Comparison of ENCODE assay signal across 17 cellular contexts in genomic region chr2:20211860-20212458, GRCh38. TPM values are rescaled to one million over a fixed set of nuclear protein-coding genes. Genes with fewer than 3 reads are reported as not detected.
A peak's percentile ranks its signal among the peaks of the same experiment; 100 is the strongest.
DNase-seq lines count a peak whose midpoint lies in the region; ATAC-seq, FAIRE-seq and TF ChIP-seq lines count a peak whose summit lies in the region.
"Had no signal": no experiment of that assay in that cellular context is flagged by ENCODE, and none has a peak within 500 bp of the region (broad histone marks: within the 10 kb centered on the region; RNA-seq: fewer than 3 reads in every experiment).

No MANE protein-coding gene starts in this region.

- peak; percentile 12 for ATAC-seq in GM19351 (IDR thresholded peaks at IDR 0.05; ENCODE audit: unreplicated experiment)
- no peak for ATAC-seq in HepG2
- ATAC-seq in natural killer cell, result no peak
- ATAC-seq: activated CD4-positive, CD25-positive, alpha-beta regulatory T cell treated with anti-CD3 and anti-CD28 coated beads, Interleukin-2, amount 50 U/mL, for 24 hours; effector memory CD8-positive, alpha-beta T cell; HCT116; left colon; naive thymus-derived CD4-positive, alpha-beta T cell had no signal

- H3K27me3 Mint-ChIP-seq in natural killer cell (ENCODE audit: low read depth in 2 of 2), result no peaks in the 10 kb centered on the region
- H3K27me3 Mint-ChIP-seq in immature natural killer cell (ENCODE audit: low read depth in 3 of 3), result peaks cover 0 to 3% (median 3%) of the 10 kb centered on the region in 3 donors

- no peak overlapping the region for H2AFZ ChIP-seq in HepG2 (ENCODE audit: low read length)

- no peaks in the 10 kb centered on the region for H3K27me3 ChIP-seq in WERI-Rb-1 (ENCODE audit: insufficient read depth, low read depth, severe bottlenecking)
- no peaks in the 10 kb centered on the region for H3K27me3 ChIP-seq in HepG2 (ENCODE audit: control insufficient read depth in 1 of 2, insufficient read depth in 2 of 2, low read length in 2 of 2)

- no TSS peak for BruUV-seq in HepG2 (replicated peaks; lab: Mats Ljungman, UMichigan)

- TF ChIP-seq RAD21 in HepG2 (CRISPR knock-in tag; IDR thresholded peaks at IDR 0.05), result no peak

- FAIRE-seq in HepG2 (lab: Jason Lieb, UNC), result no peak

- H3K79me2 ChIP-seq in HepG2 (ENCODE audit: insufficient read depth, low read length), result peaks cover 43% of the 10 kb centered on the region

- in situ Hi-C loops in HepG2 (cut with HindIII; ENCODE audit: extremely low pct_ligation_motif_present, low pct_unique_long_range_greater_than_20kb), result no loop called here

- no peak overlapping the region for H3K4me3 ChIP-seq in WERI-Rb-1 (ENCODE audit: low read depth, low read length)
- H3K4me3 ChIP-seq in HepG2 (replicated peaks in 1 of 3; ENCODE audit: insufficient read depth in 1 of 3, low read depth in 2 of 3, low read length in 3 of 3), result no peak overlapping the region
- H3K4me3 ChIP-seq in skin epidermis, result no peak overlapping the region

- H4K20me1 ChIP-seq in HepG2 (ENCODE audit: insufficient read depth, low read length), result no peaks in the 10 kb centered on the region

- H3K4me3 Mint-ChIP-seq in natural killer cell, result no peak overlapping the region
- H3K4me3 Mint-ChIP-seq in immature natural killer cell, result no peak overlapping the region
- H3K4me3 Mint-ChIP-seq: effector memory CD8-positive, alpha-beta T cell; naive thymus-derived CD4-positive, alpha-beta T cell had no signal

- TF ChIP-seq EP300 in HepG2 (IDR thresholded peaks at IDR 0.05; ENCODE audit: low read depth in 2 of 2, low read length in 2 of 2), result no peak
- no peak for TF ChIP-seq EP300 in HepG2 (CRISPR knock-in tag; IDR thresholded peaks at IDR 0.05; ENCODE audit: borderline replicate concordance)

- H3K9me3 ChIP-seq in WERI-Rb-1 (ENCODE audit: severe bottlenecking) (no peaks in the 10 kb centered on the region), HepG2 (ENCODE audit: low read length) (no peaks in the 10 kb centered on the region)

- POLR2A ChIA-PET in HepG2 (lab: Yijun Ruan, JAX), result interaction anchor here (0.7 to 3.3 kb wide), 5 partner anchors 7 to 161 kb away, joined by 3 to 59 read pairs (median 5); partner anchors contain the start of gene SDC1

- no peak; a peak in 1 of 4 replicates for TF ChIP-seq POLR2A in HepG2 (IDR thresholded peaks at IDR 0.05; ENCODE audit: insufficient read depth in 1 of 2, low read depth in 2 of 2, low read length in 2 of 2)

- peaks cover 100% of the 10 kb centered on the region for H3K4me1 ChIP-seq in HepG2 (ENCODE audit: insufficient read depth, low read length)

- 94% methylated on average over 13 of the region's 14 CpGs for WGBS in HepG2 (ENCODE audit: low lambda C conversion rate)

- no peak overlapping the region for H3K9ac ChIP-seq in HepG2 (ENCODE audit: insufficient read depth, low read depth, low read length)

- peak overlapping the region; percentile 91 for H3K27ac ChIP-seq in WERI-Rb-1
- H3K27ac ChIP-seq in HepG2 (ENCODE audit: extremely low read length, insufficient read depth, low read length), result peak overlapping the region; percentile 83
- H3K27ac ChIP-seq in skin epidermis, result peak overlapping the region in 20 of 21 experiments; percentile 45 to 98 (median 84)

- H3K36me3 ChIP-seq in WERI-Rb-1 (no peaks in the 10 kb centered on the region; the same call in 1 of the 2 replicates), HepG2 (replicated peaks in 1 of 2; ENCODE audit: control insufficient read depth in 1 of 2, insufficient read depth in 2 of 2, low read length in 2 of 2) (no peaks in the 10 kb centered on the region; a peak in 1 of 5 replicates)

- H3K4me1 Mint-ChIP-seq in natural killer cell (no peaks in the 10 kb centered on the region), immature natural killer cell (peaks cover 0 to 1% of the 10 kb centered on the region in 2 donors)

- intact Hi-C loops in HepG2 (cut with micrococcal nuclease; ENCODE audit: unreplicated experiment) (loop anchor here (2.0 kb wide), 2 partner anchors 15 to 21 kb away; no protein-coding TSS in a partner anchor), natural killer cell (cut with micrococcal nuclease) (no loop called here)

- TF ChIP-seq CTCF in WERI-Rb-1 (IDR thresholded peaks at IDR 0.05; ENCODE audit: low read depth, low read length), result no peak
- TF ChIP-seq CTCF in HepG2 (CRISPR knock-in tag; IDR thresholded peaks at IDR 0.05), result no peak
- no peak for TF ChIP-seq CTCF in natural killer cell (IDR thresholded peaks at IDR 0.05)

- no peaks in the 10 kb centered on the region for H3K9me3 Mint-ChIP-seq in natural killer cell
- no peaks in the 10 kb centered on the region for H3K9me3 Mint-ChIP-seq in immature natural killer cell
- H3K9me3 Mint-ChIP-seq: effector memory CD8-positive, alpha-beta T cell had no signal

- no peak overlapping the region for H3K27ac Mint-ChIP-seq in natural killer cell
- no peak overlapping the region for H3K27ac Mint-ChIP-seq in immature natural killer cell
- H3K27ac Mint-ChIP-seq: effector memory CD8-positive, alpha-beta T cell; naive thymus-derived CD4-positive, alpha-beta T cell had no signal

- CTCF ChIA-PET in HepG2 (lab: Yijun Ruan, JAX; ENCODE audit: low intra/inter-chr PET ratio, low total read pairs), result no interaction called here

- H3K36me3 Mint-ChIP-seq in natural killer cell, result no peaks in the 10 kb centered on the region
- H3K36me3 Mint-ChIP-seq in immature natural killer cell, result no peaks in the 10 kb centered on the region
- H3K36me3 Mint-ChIP-seq: naive thymus-derived CD4-positive, alpha-beta T cell had no signal

- peak; percentile 89 for DNase-seq in WERI-Rb-1
- no peak for DNase-seq in HepG2 (ENCODE audit: low spot score)
- no peak for DNase-seq in natural killer cell
- no peak for DNase-seq in immature natural killer cell
- DNase-seq in hippocampal formation (lab: John Stamatoyannopoulos, UW), result no peak
- DNase-seq in GM03348 (ENCODE audit: low spot score), result no peak
- DNase-seq: activated effector memory CD4-positive, alpha-beta T cell treated with Interleukin-2 at 50 U/mL for 16 hours; amniotic stem cell; cerebellar nuclear complex; effector memory CD8-positive, alpha-beta T cell; left colon; naive thymus-derived CD4-positive, alpha-beta T cell; T-helper 2 cell had no signal

- no peak overlapping the region for H3K4me2 ChIP-seq in HepG2 (ENCODE audit: low read depth, low read length)

TF ChIP-seq in HepG2, 621 proteins besides CTCF, POLR2A, EP300 and RAD21 (continues in another document):
- TF ChIP-seq PHB2 (IDR thresholded peaks at IDR 0.05; ENCODE audit: partially characterized antibody), result no peak
- 0 out of 2 replicates have a peak, but pooled peaks have one; percentile 2 for TF ChIP-seq ZFX (CRISPR knock-in tag; IDR thresholded peaks at IDR 0.05; ENCODE audit: low read depth)
- no peak for TF ChIP-seq ISX (CRISPR knock-in tag; conservative IDR thresholded peaks at IDR 0.05)
- peak; percentile 48 for TF ChIP-seq AGO2 (optimal IDR thresholded peaks at IDR 0.05; ENCODE audit: low read depth, low read length)
- TF ChIP-seq ZKSCAN5 (CRISPR knock-in tag; IDR thresholded peaks at IDR 0.05), result no peak
- 0 out of 2 replicates have a peak, but pooled peaks have one; percentile 15 for TF ChIP-seq THAP9 (CRISPR knock-in tag; IDR thresholded peaks at IDR 0.05; ENCODE audit: borderline replicate concordance)
- no peak for TF ChIP-seq MED13 (CRISPR knock-in tag; IDR thresholded peaks at IDR 0.05)

RNA-seq across cellular contexts. Expression of gene SDC1, which starts 13.0 kb away (rescaled TPM):
- total RNA-seq in HepG2 (2016; rRNA removed; fragmentation: Illumina TruSeq; extraction: Trizol) (47.5 and 119 TPM in 2 replicates), natural killer cell (under 1 TPM in 1 of 3 donors, not detected in 2; 0.63 TPM)
- 9.3 and 11.1 TPM in 2 replicates for total RNA-seq in HepG2 (2016; cell fraction: cytosol; rRNA removed; fragmentation: Illumina TruSeq; extraction: Trizol; ENCODE audit: low read depth)
- total RNA-seq in HepG2 (2016; cell fraction: insoluble cytoplasmic fraction; rRNA removed; fragmentation: Illumina TruSeq; extraction: Trizol), result 45.4 and 119 TPM in 2 replicates
- 27.4 and 30.5 TPM in 2 replicates for total RNA-seq in HepG2 (2016; cell fraction: membrane; rRNA removed; fragmentation: Illumina TruSeq; extraction: Trizol)
- total RNA-seq in HepG2 (2016; cell fraction: nucleus; rRNA removed; fragmentation: Illumina TruSeq; extraction: Trizol), result 90.3 and 111 TPM in 2 replicates
- polyA plus RNA-seq in HepG2 (2011; rRNA removed) (108 and 113 TPM in 2 replicates), immature natural killer cell (not detected)
- 78.7 and 130 TPM in 2 replicates for polyA plus RNA-seq in HepG2 (2011; cell fraction: cytosol; rRNA removed)
- polyA plus RNA-seq in HepG2 (2011; cell fraction: nucleus; rRNA removed), result 66.7 and 76.2 TPM in 2 replicates
- polyA plus RNA-seq in HepG2 (2012), result 44.8 and 48.6 TPM in 2 replicates
- polyA plus RNA-seq in HepG2 (2016; cell fraction: cytosol; fragmentation: Illumina TruSeq; extraction: Trizol; ENCODE audit: low read depth), result 8.7 TPM in 2 replicates
- 49.7 and 54.3 TPM in 2 replicates for polyA plus RNA-seq in HepG2 (2016; cell fraction: insoluble cytoplasmic fraction; fragmentation: Illumina TruSeq; extraction: Trizol; ENCODE audit: low read depth)
- polyA plus RNA-seq in HepG2 (2016; cell fraction: membrane; fragmentation: Illumina TruSeq; extraction: Trizol; ENCODE audit: low read depth), result 17.8 and 18.0 TPM in 2 replicates
- 156 and 173 TPM in 2 replicates for polyA plus RNA-seq in HepG2 (2016; cell fraction: nucleus; fragmentation: Illumina TruSeq; extraction: Trizol; ENCODE audit: insufficient read depth, low read depth)
- 13.0 and 159 TPM in 2 replicates for polyA minus RNA-seq in HepG2 (2011; rRNA and poly(A)+ RNA removed; ENCODE audit: low replicate concordance)
- polyA minus RNA-seq in HepG2 (2011; cell fraction: cytosol; rRNA and poly(A)+ RNA removed), result 69.2 and 73.2 TPM in 2 replicates
- polyA minus RNA-seq in HepG2 (2011; cell fraction: nucleus; rRNA and poly(A)+ RNA removed), result 14.8 and 16.3 TPM in 2 replicates
- polyA plus RNA-seq: naive thymus-derived CD4-positive, alpha-beta T cell had no signal

Comparison
In these comparisons a context has a peak if more than half of its experiments do, and no peak if none do; other contexts are left out.
1. RNA of gene SDC1, which starts 13.0 kb away (total RNA-seq): 9.3 to 119 TPM in HepG2; 0.63 TPM in natural killer cell; every median in the first group is over 4 times any median in the second.
2. Peak in every context shown above with its lines, with median percentiles within 50 percentile points of each other: H3K27ac ChIP-seq.